Comparison of ENCODE assay signal across 9 cellular contexts in the genomic region with DNA sequence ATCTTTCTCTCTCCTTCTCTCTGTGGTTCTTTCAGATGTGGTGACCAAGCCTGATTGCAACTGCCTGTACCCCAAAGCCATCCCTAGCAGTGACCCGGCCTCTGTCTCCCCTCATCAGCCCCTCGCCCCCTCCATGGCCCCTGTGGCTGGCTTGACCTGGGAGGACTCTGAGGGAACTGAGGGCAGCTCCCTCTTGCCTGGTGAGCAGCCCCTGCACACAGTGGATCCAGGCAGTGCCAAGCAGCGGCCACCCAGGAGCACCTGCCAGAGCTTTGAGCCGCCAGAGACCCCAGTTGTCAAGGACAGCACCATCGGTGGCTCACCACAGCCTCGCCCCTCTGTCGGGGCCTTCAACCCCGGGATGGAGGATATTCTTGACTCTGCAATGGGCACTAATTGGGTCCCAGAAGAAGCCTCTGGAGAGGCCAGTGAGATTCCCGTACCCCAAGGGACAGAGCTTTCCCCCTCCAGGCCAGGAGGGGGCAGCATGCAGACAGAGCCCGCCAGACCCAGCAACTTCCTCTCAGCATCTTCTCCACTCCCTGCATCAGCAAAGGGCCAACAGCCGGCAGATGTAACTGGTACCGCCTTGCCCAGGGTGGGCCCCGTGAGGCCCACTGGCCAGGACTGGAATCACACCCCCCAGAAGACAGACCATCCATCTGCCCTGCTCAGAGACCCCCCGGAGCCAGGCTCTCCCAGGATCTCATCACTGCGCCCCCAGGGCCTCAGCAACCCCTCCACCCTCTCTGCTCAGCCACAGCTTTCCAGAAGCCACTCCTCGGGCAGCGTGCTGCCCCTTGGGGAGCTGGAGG. TPM values are rescaled to one million over a fixed set of nuclear protein-coding genes. Genes with fewer than 3 reads are reported as not detected.
DNase-seq lines count a peak whose midpoint lies in the region; ATAC-seq and TF ChIP-seq lines count a peak whose summit lies in the region.
"Had no signal": no experiment of that assay in that cellular context is flagged by ENCODE, and none has a peak within 500 bp of the region (broad histone marks: within the 10 kb centered on the region; RNA-seq: fewer than 3 reads in every experiment).

No MANE protein-coding gene starts in this region.

- peak overlapping the region; percentile 49 for H3K4me3 ChIP-seq in SJCRH30
- no peak overlapping the region for H3K4me3 ChIP-seq in fibroblast of mammary gland (ENCODE audit: control insufficient read depth, low read depth, low read length)
- H3K4me3 ChIP-seq in tibial artery: no peak overlapping the region

- no peaks in the 10 kb centered on the region for H3K9me3 Mint-ChIP-seq in activated T-cell treated with anti-CD3 and anti-CD28 coated beads, Interleukin-2, amount 50 U/mL, for 24 hours
- H3K9me3 Mint-ChIP-seq in stimulated activated naive B cell treated with anti-CD40 and anti-IgM and Interleukin-4, amounts not matched to agents 10 μg/mL and 1 μg/mL and 100 μg/mL, for 72 hours: peaks cover 0 to 4% of the 10 kb centered on the region in 2 donors

- no peaks in the 10 kb centered on the region for H3K4me1 ChIP-seq in SJCRH30
- peaks cover 0 to 30% (median 18%) of the 10 kb centered on the region in 4 donors for H3K4me1 ChIP-seq in tibial artery

- peak overlapping the region; percentile 35 for H3K4me3 Mint-ChIP-seq in activated T-cell treated with anti-CD3 and anti-CD28 coated beads, Interleukin-2, amount 50 U/mL, for 24 hours
- H3K4me3 Mint-ChIP-seq in stimulated activated naive B cell treated with anti-CD40 and anti-IgM and Interleukin-4, amounts not matched to agents 10 μg/mL and 1 μg/mL and 100 μg/mL, for 72 hours: peak overlapping the region; percentile 4 to 49

- H3K36me3 Mint-ChIP-seq in activated T-cell treated with anti-CD3 and anti-CD28 coated beads, Interleukin-2, amount 50 U/mL, for 24 hours (ENCODE audit: low read depth): peaks cover 96% of the 10 kb centered on the region
- H3K36me3 Mint-ChIP-seq in stimulated activated naive B cell treated with anti-CD40 and anti-IgM and Interleukin-4, amounts not matched to agents 10 μg/mL and 1 μg/mL and 100 μg/mL, for 72 hours: peaks cover 86 to 94% of the 10 kb centered on the region in 2 donors

- intact Hi-C loops in tibial artery (cut with DNase I; ENCODE audit: low total_unique reads): loop anchor here (10.0 kb wide), 1 partner anchor 269 kb away; a partner anchor contains a TSS

- DNase-seq in activated T-cell treated with anti-CD3 and anti-CD28 coated beads, Interleukin-2, amount 50 U/mL, for 24 hours: no peak
- DNase-seq in activated T-cell treated with anti-CD3 and anti-CD28 coated beads for 4 hours (no peak), SJCRH30 (peak; percentile 41 to 57), fibroblast of mammary gland (ENCODE audit: low read depth) (no peak), tibial artery (no peak), AG08395 (ENCODE audit: low spot score) (no peak), NCI-H774 (lab: John Stamatoyannopoulos, UW) (no peak)
- DNase-seq in stimulated activated naive B cell treated with anti-CD40 and anti-IgM and Interleukin-4, amounts not matched to agents 10 μg/mL and 1 μg/mL and 100 μg/mL, for 72 hours: no peak
- DNase-seq: Calu3 had no signal

- no peaks in the 10 kb centered on the region for H3K4me1 Mint-ChIP-seq in activated T-cell treated with anti-CD3 and anti-CD28 coated beads, Interleukin-2, amount 50 U/mL, for 24 hours (ENCODE audit: low read depth)
- H3K4me1 Mint-ChIP-seq in stimulated activated naive B cell treated with anti-CD40 and anti-IgM and Interleukin-4, amounts not matched to agents 10 μg/mL and 1 μg/mL and 100 μg/mL, for 72 hours: peaks cover 32 to 47% of the 10 kb centered on the region in 2 donors

- TF ChIP-seq CTCF in fibroblast of mammary gland (conservative IDR thresholded peaks at IDR 0.05; ENCODE audit: control insufficient read depth, insufficient read depth, low read depth, low read length) (peak; percentile 50), tibial artery (IDR thresholded peaks at IDR 0.05) (peak in 1 of 2 experiments; percentile 30)

- H3K27me3 ChIP-seq in SJCRH30 (no peaks in the 10 kb centered on the region), tibial artery (no peaks in the 10 kb centered on the region)

- ATAC-seq in stimulated activated naive B cell treated with anti-CD40 and anti-IgM and Interleukin-4, amounts not matched to agents 10 μg/mL and 1 μg/mL and 100 μg/mL, for 72 hours (replicated peaks): peak in 1 of 2 donors; percentile 3

- H3K36me3 ChIP-seq in SJCRH30 (no peaks in the 10 kb centered on the region), tibial artery (peaks cover 46 to 88% (median 82%) of the 10 kb centered on the region in 3 donors)

- H3K27ac ChIP-seq in SJCRH30 (no peak overlapping the region), tibial artery (no peak overlapping the region)

- H3K9me3 ChIP-seq in SJCRH30 (replicated peaks) (no peaks in the 10 kb centered on the region), tibial artery (no peaks in the 10 kb centered on the region)

- no peak overlapping the region for H3K27ac Mint-ChIP-seq in activated T-cell treated with anti-CD3 and anti-CD28 coated beads, Interleukin-2, amount 50 U/mL, for 24 hours
- peak overlapping the region; percentile 91 for H3K27ac Mint-ChIP-seq in stimulated activated naive B cell treated with anti-CD40 and anti-IgM and Interleukin-4, amounts not matched to agents 10 μg/mL and 1 μg/mL and 100 μg/mL, for 72 hours

- H3K27me3 Mint-ChIP-seq in activated T-cell treated with anti-CD3 and anti-CD28 coated beads, Interleukin-2, amount 50 U/mL, for 24 hours: no peaks in the 10 kb centered on the region
- peaks cover 0 to 20% of the 10 kb centered on the region in 2 donors for H3K27me3 Mint-ChIP-seq in stimulated activated naive B cell treated with anti-CD40 and anti-IgM and Interleukin-4, amounts not matched to agents 10 μg/mL and 1 μg/mL and 100 μg/mL, for 72 hours

RNA-seq across cellular contexts. Expression of a gene that starts 12.7 kb away (rescaled TPM):
- total RNA-seq in SJCRH30 (2014; rRNA removed; shearing (Covaris generic)): 0.58 and 0.77 TPM in 2 replicates

Comparison
In these comparisons a context has a peak if more than half of its experiments do, and no peak if none do; other contexts are left out.
1. DNase-seq: peak in SJCRH30 (2 of 2); none in activated T-cell treated with anti-CD3 and anti-CD28 coated beads, Interleukin-2, amount 50 U/mL, for 24 hours (single experiment), activated T-cell treated with anti-CD3 and anti-CD28 coated beads for 4 hours (single experiment), fibroblast of mammary gland (single experiment), stimulated activated naive B cell treated with anti-CD40 and anti-IgM and Interleukin-4, amounts not matched to agents 10 μg/mL and 1 μg/mL and 100 μg/mL, for 72 hours (single experiment), tibial artery (0 of 2), AG08395 (single experiment) and NCI-H774 (single experiment).